ENCODE assay signal across 15 cellular contexts in the genomic region with DNA sequence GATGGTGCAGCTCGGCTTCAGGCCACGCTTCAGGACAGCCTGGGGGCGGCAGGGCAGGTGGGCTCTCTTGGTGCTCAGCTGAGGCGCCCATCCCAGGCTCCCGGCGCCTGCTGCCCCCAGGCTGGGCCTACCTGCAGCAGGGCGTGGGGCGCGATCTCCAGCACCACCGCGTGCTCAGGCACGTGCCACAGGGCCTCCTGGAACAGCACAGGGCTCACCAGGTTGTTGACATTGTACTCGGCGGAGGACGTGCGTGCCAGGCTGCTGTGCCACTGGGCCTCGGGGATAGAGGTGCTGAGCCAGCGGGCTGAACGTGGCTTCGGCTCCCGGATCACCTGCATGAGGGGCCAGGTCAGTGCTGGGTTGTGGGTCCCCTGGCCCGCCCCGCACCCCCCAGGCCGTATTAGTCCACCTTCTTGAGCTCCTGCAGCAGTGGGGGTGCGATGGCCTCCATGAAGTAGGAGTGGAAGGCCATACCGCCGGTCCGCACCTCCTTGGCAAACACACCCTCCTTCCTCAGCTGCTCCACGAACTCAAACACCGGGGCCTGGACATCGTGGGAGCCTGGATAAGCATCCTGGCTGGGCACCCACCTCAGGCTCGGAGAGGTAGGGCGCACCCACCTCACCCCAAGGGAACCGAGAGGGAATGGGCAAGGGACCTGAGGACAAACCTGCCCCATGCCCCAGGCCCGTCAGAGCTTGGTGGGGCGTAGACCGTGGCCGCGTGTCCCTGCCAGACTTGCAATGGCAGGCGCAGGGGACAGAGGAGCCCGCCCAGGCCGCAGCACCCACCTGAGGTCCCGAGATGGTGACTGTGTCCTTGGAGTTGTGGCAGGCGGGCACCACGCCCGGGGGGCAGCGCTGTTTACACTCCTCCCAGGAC.
"Had no signal": no experiment of that assay in that cellular context is flagged by ENCODE, and none has a peak within 500 bp of the region (broad histone marks: within the 10 kb centered on the region; RNA-seq: fewer than 3 reads in every experiment).

No MANE protein-coding gene starts in this region.

- H3K27ac ChIP-seq: breast epithelium, left lung, pancreas, thyroid gland, uterus had no signal

- H3K36me3 ChIP-seq: uterus had no signal

- DNase-seq: activated CD4-positive, alpha-beta T cell treated with anti-CD3 and anti-CD28 coated beads, Interleukin-2, amount 50 U/mL, for 48 hours; activated CD8-positive, alpha-beta memory T cell treated with anti-CD3 and anti-CD28 coated beads, Interleukin-2, amount 10 ng/mL, durations not matched to agents 7 days and 5 days; activated effector memory CD4-positive, alpha-beta T cell treated with Interleukin-2 at 50 U/mL for 16 hours; activated naive CD8-positive, alpha-beta T cell treated with anti-CD3 and anti-CD28 coated beads for 36 hours; activated T-cell treated with anti-CD3 and anti-CD28 coated beads, Interleukin-2, amount 50 U/mL, for 24 hours; anterior cingulate cortex; nephron progenitor cell; thyroid gland; uterus had no signal

- ATAC-seq: activated CD4-positive, CD25-positive, alpha-beta regulatory T cell treated with anti-CD3 and anti-CD28 coated beads, Interleukin-2, amount 50 U/mL, for 24 hours; activated CD8-positive, alpha-beta memory T cell treated with anti-CD3 and anti-CD28 coated beads, Interleukin-2, amount 10 ng/mL, durations not matched to agents 7 days and 5 days; esophagus mucosa; left lung; pancreas had no signal

- H3K27ac Mint-ChIP-seq: activated CD8-positive, alpha-beta memory T cell treated with anti-CD3 and anti-CD28 coated beads, Interleukin-2, amount 10 ng/mL, durations not matched to agents 7 days and 5 days; activated naive CD8-positive, alpha-beta T cell treated with anti-CD3 and anti-CD28 coated beads for 36 hours; nephron progenitor cell had no signal

- FAIRE-seq: endometrium, pancreas had no signal

- H3K9me3 Mint-ChIP-seq: activated naive CD8-positive, alpha-beta T cell treated with anti-CD3 and anti-CD28 coated beads for 36 hours; activated T-cell treated with anti-CD3 and anti-CD28 coated beads, Interleukin-2, amount 50 U/mL, for 24 hours; nephron progenitor cell had no signal

- H3K4me1 Mint-ChIP-seq: activated CD8-positive, alpha-beta memory T cell treated with anti-CD3 and anti-CD28 coated beads, Interleukin-2, amount 10 ng/mL, durations not matched to agents 7 days and 5 days; activated naive CD8-positive, alpha-beta T cell treated with anti-CD3 and anti-CD28 coated beads for 36 hours; nephron progenitor cell had no signal

- H3K4me3 Mint-ChIP-seq: activated CD8-positive, alpha-beta memory T cell treated with anti-CD3 and anti-CD28 coated beads, Interleukin-2, amount 10 ng/mL, durations not matched to agents 7 days and 5 days; activated naive CD8-positive, alpha-beta T cell treated with anti-CD3 and anti-CD28 coated beads for 36 hours; activated T-cell treated with anti-CD3 and anti-CD28 coated beads, Interleukin-2, amount 50 U/mL, for 24 hours; nephron progenitor cell had no signal

- H3K4me3 ChIP-seq: breast epithelium, left lung, pancreas, thyroid gland, uterus had no signal

- H3K27me3 Mint-ChIP-seq: activated CD8-positive, alpha-beta memory T cell treated with anti-CD3 and anti-CD28 coated beads, Interleukin-2, amount 10 ng/mL, durations not matched to agents 7 days and 5 days; activated naive CD8-positive, alpha-beta T cell treated with anti-CD3 and anti-CD28 coated beads for 36 hours; activated T-cell treated with anti-CD3 and anti-CD28 coated beads, Interleukin-2, amount 50 U/mL, for 24 hours had no signal

- H3K9me3 ChIP-seq: breast epithelium, left lung, pancreas, thyroid gland, uterus had no signal

- H3K27me3 ChIP-seq: breast epithelium, left lung, pancreas, thyroid gland, uterus had no signal

- H3K4me1 ChIP-seq: breast epithelium, left lung, pancreas, thyroid gland, uterus had no signal
